Comparison of ENCODE assay signal across 18 cellular contexts in the genomic region with DNA sequence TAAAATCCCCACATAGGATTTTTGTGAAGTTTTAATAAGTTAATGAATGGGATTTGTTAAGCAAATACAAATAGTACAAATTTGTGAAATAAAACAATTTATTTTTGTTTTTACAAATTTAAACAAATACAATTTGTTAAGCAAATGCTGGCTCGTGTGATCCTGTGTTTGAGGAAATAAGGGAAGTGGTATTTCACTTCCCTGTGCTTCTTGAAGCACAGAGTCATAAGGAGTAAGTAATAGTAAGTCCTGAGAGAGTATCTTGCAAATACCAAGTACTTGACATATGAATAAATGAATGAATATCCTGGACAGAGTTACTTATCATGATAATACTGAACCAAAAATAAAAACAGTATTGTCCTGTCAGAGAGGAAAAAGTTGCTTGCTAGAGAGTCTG. TPM values are rescaled to one million over a fixed set of nuclear protein-coding genes. Genes with fewer than 3 reads are reported as not detected.
A peak's percentile ranks its signal among the peaks of the same experiment; 100 is the strongest.
DNase-seq lines count a peak whose midpoint lies in the region; ATAC-seq and TF ChIP-seq lines count a peak whose summit lies in the region.
"Had no signal": no experiment of that assay in that cellular context is flagged by ENCODE, and none has a peak within 500 bp of the region (broad histone marks: within the 10 kb centered on the region; RNA-seq: fewer than 3 reads in every experiment).

No MANE protein-coding gene starts in this region.

- H3K27ac Mint-ChIP-seq in osteocyte (ENCODE audit: unreplicated experiment) = no peak overlapping the region
- H3K27ac Mint-ChIP-seq: activated B cell treated with CpG ODN at 0.5 μM for 24 hours, memory B cell had no signal

- no peak overlapping the region for H3K4me3 Mint-ChIP-seq in osteocyte (ENCODE audit: unreplicated experiment)
- H3K4me3 Mint-ChIP-seq: activated B cell treated with CpG ODN at 0.5 μM for 24 hours, memory B cell had no signal

- peaks cover 0 to 17% (median 5%) of the 10 kb centered on the region in 11 experiments; a peak in 10 of 22 replicates for H3K36me3 ChIP-seq in BLaER1 treated with 17β-estradiol and CSF1 and Interleukin-3, amounts not matched to agents 10 nM and 100 nM
- H3K36me3 ChIP-seq in MG63 = peaks cover 43% of the 10 kb centered on the region
- H3K36me3 ChIP-seq: right lobe of liver, thyroid gland had no signal

- H3K9me3 Mint-ChIP-seq in osteocyte (ENCODE audit: unreplicated experiment) = no peaks in the 10 kb centered on the region

- peaks cover 3% of the 10 kb centered on the region for H3K36me3 Mint-ChIP-seq in osteocyte (ENCODE audit: unreplicated experiment)

- peaks cover 0 to 20% (median 15%) of the 10 kb centered on the region in 11 experiments; a peak in 16 of 22 replicates for H3K9me3 ChIP-seq in BLaER1 treated with 17β-estradiol and CSF1 and Interleukin-3, amounts not matched to agents 10 nM and 100 nM (replicated peaks in 1 of 11)
- peaks cover 9% of the 10 kb centered on the region; the same call in 1 of the 2 replicates for H3K9me3 ChIP-seq in MG63
- H3K9me3 ChIP-seq: right lobe of liver, thyroid gland had no signal

- H3K4me3 ChIP-seq in BLaER1 treated with 17β-estradiol and CSF1 and Interleukin-3, amounts not matched to agents 10 nM and 100 nM = no peak overlapping the region
- H3K4me3 ChIP-seq in MG63 = no peak overlapping the region
- H3K4me3 ChIP-seq: right lobe of liver, thyroid gland had no signal

- H3K27me3 Mint-ChIP-seq in osteocyte (ENCODE audit: unreplicated experiment) = no peaks in the 10 kb centered on the region

- no peak for TF ChIP-seq CTCF in osteocyte (IDR thresholded peaks at IDR 0.05)

- peak overlapping the region; percentile 24 to 92 (median 77) for H3K4me2 ChIP-seq in BLaER1 treated with 17β-estradiol and CSF1 and Interleukin-3, amounts not matched to agents 10 nM and 100 nM

- H3K4me1 ChIP-seq in BLaER1 treated with 17β-estradiol and CSF1 and Interleukin-3, amounts not matched to agents 10 nM and 100 nM = peaks cover 60 to 100% (median 76%) of the 10 kb centered on the region in 10 experiments
- H3K4me1 ChIP-seq: right lobe of liver had no signal

- peaks cover 20% of the 10 kb centered on the region for H3K4me1 Mint-ChIP-seq in osteocyte (ENCODE audit: unreplicated experiment)
- H3K4me1 Mint-ChIP-seq: memory B cell had no signal

- peaks cover 0 to 62% (median 0%) of the 10 kb centered on the region in 11 experiments; a peak in 9 of 22 replicates for H4K20me1 ChIP-seq in BLaER1 treated with 17β-estradiol and CSF1 and Interleukin-3, amounts not matched to agents 10 nM and 100 nM

- ATAC-seq in HG02870 (IDR thresholded peaks at IDR 0.05; ENCODE audit: unreplicated experiment) = no peak
- ATAC-seq: PC-3 had no signal

- peak overlapping the region in 7 of 11 experiments; percentile 16 to 64 (median 57); a peak in 9 of 22 replicates for H3K27ac ChIP-seq in BLaER1 treated with 17β-estradiol and CSF1 and Interleukin-3, amounts not matched to agents 10 nM and 100 nM
- H3K27ac ChIP-seq: right lobe of liver, thyroid gland had no signal

- peak overlapping the region in 1 of 11 experiments; percentile 42; a peak in 1 of 22 replicates for H3K9ac ChIP-seq in BLaER1 treated with 17β-estradiol and CSF1 and Interleukin-3, amounts not matched to agents 10 nM and 100 nM

- DNase-seq in GF-D8 (lab: John Stamatoyannopoulos, UW) = peak; percentile 30
- DNase-seq in SKM-1 treated with dmso at 0.1 percent for 144 hours (lab: John Stamatoyannopoulos, UW; ENCODE audit: unreplicated experiment) = peak; percentile 81
- peak; percentile 15 for DNase-seq in iris pigment epithelial cell (ENCODE audit: low read depth)
- DNase-seq in osteocyte (ENCODE audit: extremely low spot score, unreplicated experiment) = no peak
- DNase-seq in MG63 = no peak
- no peak for DNase-seq in activated gamma-delta T cell (lab: John Stamatoyannopoulos, UW)
- DNase-seq: activated B cell treated with CpG ODN at 0.5 μM for 24 hours, anterior cingulate cortex, C1 segment of cervical spinal cord, DMS79, NCI-H187 treated with DMSO at 0.1 percent for 48 hours, PC-3, right lobe of liver, thyroid gland had no signal

- H3K27me3 ChIP-seq in BLaER1 treated with 17β-estradiol and CSF1 and Interleukin-3, amounts not matched to agents 10 nM and 100 nM = no peaks in the 10 kb centered on the region
- no peaks in the 10 kb centered on the region for H3K27me3 ChIP-seq in MG63
- H3K27me3 ChIP-seq: right lobe of liver, thyroid gland had no signal

RNA-seq across cellular contexts. Expression of a gene that starts 9.1 kb away (rescaled TPM):
- 4.0 and 4.4 TPM in 2 replicates for total RNA-seq in osteocyte
- 85.3 and 98.3 TPM in 2 replicates for total RNA-seq in MG63 (2014; rRNA removed; shearing (Covaris generic); ENCODE audit: low replicate concordance)

RNA-seq across cellular contexts. Expression of a gene that starts 28.8 kb away (rescaled TPM):
- total RNA-seq in osteocyte = 62.0 and 66.6 TPM in 2 replicates
- 60.8 and 73.5 TPM in 2 replicates for total RNA-seq in MG63 (2014; rRNA removed; shearing (Covaris generic); ENCODE audit: low replicate concordance)

RNA-seq across cellular contexts. Expression of a gene that starts 58.7 kb away (rescaled TPM):
- total RNA-seq in osteocyte = not detected in 2 replicates
- 9.3 TPM in 1 of 2 replicates, not detected in the other for total RNA-seq in MG63 (2014; rRNA removed; shearing (Covaris generic); ENCODE audit: low replicate concordance)
- total RNA-seq: NCI-H460, PC-3, right lobe of liver had no signal

Comparison
In these comparisons a context has a peak if more than half of its experiments do, and no peak if none do; other contexts are left out.
1. DNase-seq: peak in GF-D8 (single experiment), SKM-1 treated with dmso at 0.1 percent for 144 hours (single experiment) and iris pigment epithelial cell (single experiment); none in osteocyte (single experiment), MG63 (single experiment) and activated gamma-delta T cell (single experiment).
2. RNA of a gene that starts 9.1 kb away (total RNA-seq): 85.3 to 98.3 TPM in MG63; 4.0 to 4.4 TPM in osteocyte; every median in the first group is over 10 times any median in the second.